Comparison of ENCODE assay signal across 17 cellular contexts in the genomic region with DNA sequence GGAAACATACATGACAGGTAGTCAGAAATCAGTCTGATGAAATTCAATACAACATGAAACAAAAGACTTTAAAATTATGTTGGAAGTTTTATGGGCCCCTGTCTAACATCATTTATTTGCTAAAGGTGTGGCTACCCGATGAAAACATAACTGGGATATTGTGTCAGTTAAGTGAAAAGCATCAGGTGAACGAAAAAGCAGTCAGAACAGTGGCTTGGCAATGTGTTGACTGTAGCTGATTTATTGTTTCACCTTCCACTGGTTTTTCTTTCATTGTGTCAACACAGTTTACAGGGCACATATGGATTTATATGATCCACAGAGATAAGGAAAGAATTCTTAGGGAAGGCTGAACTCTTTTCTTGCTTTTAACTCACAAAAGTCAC.
A peak's percentile ranks its signal among the peaks of the same experiment; 100 is the strongest.
DNase-seq lines count a peak whose midpoint lies in the region; ATAC-seq and TF ChIP-seq lines count a peak whose summit lies in the region.
"Had no signal": no experiment of that assay in that cellular context is flagged by ENCODE, and none has a peak within 500 bp of the region (broad histone marks: within the 10 kb centered on the region; RNA-seq: fewer than 3 reads in every experiment).

No MANE protein-coding gene starts in this region.

- H3K4me1 ChIP-seq in RWPE2 (ENCODE audit: insufficient read depth, poor library complexity, severe bottlenecking) (peaks cover 5% of the 10 kb centered on the region), mucosa of rectum (ENCODE audit: control insufficient read depth in 2 of 2, insufficient read depth in 2 of 2, low read length in 2 of 2) (peaks cover 6 to 7% of the 10 kb centered on the region in 2 donors)
- H3K4me1 ChIP-seq: psoas muscle had no signal

- H3K27me3 Mint-ChIP-seq in Calu3 (ENCODE audit: unreplicated experiment), result no peaks in the 10 kb centered on the region
- H3K27me3 Mint-ChIP-seq: CD4-positive, CD25-positive, alpha-beta regulatory T cell; stimulated activated naive CD8-positive, alpha-beta T cell treated with anti-CD3 and anti-CD28 coated beads, Interleukin-15, amount 100 ng/mL, for 72 hours had no signal

- H3K36me3 ChIP-seq in RWPE2 (ENCODE audit: low read depth) (no peaks in the 10 kb centered on the region), mucosa of rectum (ENCODE audit: control insufficient read depth in 2 of 2, insufficient read depth in 2 of 2, low read length in 2 of 2) (no peaks in the 10 kb centered on the region)

- H3K4me1 Mint-ChIP-seq in Calu3 (ENCODE audit: low read depth, unreplicated experiment), result peaks cover 15% of the 10 kb centered on the region
- H3K4me1 Mint-ChIP-seq: CD4-positive, CD25-positive, alpha-beta regulatory T cell; stimulated activated naive CD8-positive, alpha-beta T cell treated with anti-CD3 and anti-CD28 coated beads, Interleukin-15, amount 100 ng/mL, for 72 hours had no signal

- ATAC-seq in RWPE2 (ENCODE audit: low read depth) (peak; percentile 91), GM21528 (IDR thresholded peaks at IDR 0.05; ENCODE audit: low FRiP score, unreplicated experiment) (no peak)
- ATAC-seq: psoas muscle; stimulated activated naive CD8-positive, alpha-beta T cell treated with anti-CD3 and anti-CD28 coated beads, Interleukin-15, amount 100 ng/mL, for 72 hours had no signal

- H3K9ac ChIP-seq in mucosa of rectum (ENCODE audit: low read depth in 1 of 2, low read length in 2 of 2), result no peak overlapping the region

- peak overlapping the region; percentile 87 for H3K27ac Mint-ChIP-seq in Calu3 (ENCODE audit: unreplicated experiment)
- H3K27ac Mint-ChIP-seq: CD4-positive, CD25-positive, alpha-beta regulatory T cell; stimulated activated naive CD8-positive, alpha-beta T cell treated with anti-CD3 and anti-CD28 coated beads, Interleukin-15, amount 100 ng/mL, for 72 hours had no signal

- intact Hi-C loops in Calu3 (cut with micrococcal nuclease; ENCODE audit: unreplicated experiment), result loop anchor here (1.0 to 5.0 kb wide), 2 partner anchors 233 to 429 kb away; a partner anchor contains a TSS

- CTCF ChIA-PET in Calu3 (lab: Charles Lee), result no interaction called here

- H3K27ac ChIP-seq in RWPE2 (ENCODE audit: poor library complexity, severe bottlenecking), result peak overlapping the region; percentile 28
- peak overlapping the region; percentile 5 to 55 for H3K27ac ChIP-seq in mucosa of rectum (ENCODE audit: low read depth in 2 of 2, low read length in 2 of 2)
- H3K27ac ChIP-seq: psoas muscle had no signal

- no TSS peak for BruUV-seq in Calu3 (replicated peaks; lab: Mats Ljungman, UMichigan)

- no peaks in the 10 kb centered on the region for H3K9me3 ChIP-seq in RWPE2 (ENCODE audit: severe bottlenecking)
- peaks cover 0 to 3% of the 10 kb centered on the region in 2 donors for H3K9me3 ChIP-seq in mucosa of rectum (ENCODE audit: control insufficient read depth in 2 of 2, low read length in 2 of 2)
- H3K9me3 ChIP-seq: psoas muscle had no signal

- no peak overlapping the region for H3K4me3 Mint-ChIP-seq in Calu3 (ENCODE audit: low read depth, unreplicated experiment)
- H3K4me3 Mint-ChIP-seq: CD4-positive, CD25-positive, alpha-beta regulatory T cell; stimulated activated naive CD8-positive, alpha-beta T cell treated with anti-CD3 and anti-CD28 coated beads, Interleukin-15, amount 100 ng/mL, for 72 hours had no signal

- DNase-seq in Calu3 (peak; percentile 21), HuH-7.5 (ENCODE audit: low spot score) (peak; percentile 13), RWPE2 (ENCODE audit: low spot score) (no peak), NCI-H2227 (lab: John Stamatoyannopoulos, UW; ENCODE audit: unreplicated experiment) (no peak)
- DNase-seq in stimulated activated CD4-positive, alpha-beta T cell treated with anti-CD3 and anti-CD28 coated beads, Interleukin-12 subunit alpha, Interleukin-12 subunit beta, amount 100 ng/mL, for 4 hours, result no peak
- DNase-seq: activated CD4-positive, alpha-beta T cell treated with anti-CD3 and anti-CD28 coated beads, Interleukin-2, amount 50 U/mL, for 1 hour; activated naive CD4-positive, alpha-beta T cell treated with anti-CD3 and anti-CD28 coated beads, Interleukin-2, amount 50 U/mL, for 16 hours; CD4-positive, CD25-positive, alpha-beta regulatory T cell; DMS 273 treated with DMSO at 0.1 percent for 48 hours; KG1; kidney glomerular epithelial cell; NCI-H1694 treated with DMSO at 0.1 percent for 48 hours; psoas muscle; stimulated activated naive CD8-positive, alpha-beta T cell treated with anti-CD3 and anti-CD28 coated beads, Interleukin-15, amount 100 ng/mL, for 72 hours; trophoblast cell had no signal

- H3K27me3 ChIP-seq in RWPE2 (ENCODE audit: insufficient read depth, poor library complexity, severe bottlenecking), result no peaks in the 10 kb centered on the region
- no peaks in the 10 kb centered on the region for H3K27me3 ChIP-seq in mucosa of rectum (ENCODE audit: control insufficient read depth in 2 of 2, insufficient read depth in 2 of 2, low read length in 2 of 2)

- H3K4me3 ChIP-seq in RWPE2 (ENCODE audit: severe bottlenecking), result no peak overlapping the region
- no peak overlapping the region for H3K4me3 ChIP-seq in mucosa of rectum (ENCODE audit: low read length in 2 of 2)
- H3K4me3 ChIP-seq: psoas muscle had no signal

- no peaks in the 10 kb centered on the region for H3K36me3 Mint-ChIP-seq in Calu3 (ENCODE audit: insufficient read depth, unreplicated experiment)
- H3K36me3 Mint-ChIP-seq: CD4-positive, CD25-positive, alpha-beta regulatory T cell had no signal

- H3K9me3 Mint-ChIP-seq in Calu3 (ENCODE audit: low read depth, unreplicated experiment), result peaks cover 8% of the 10 kb centered on the region

- TF ChIP-seq CTCF in Calu3 (IDR thresholded peaks at IDR 0.05; ENCODE audit: unreplicated experiment), result no peak
- no peak for TF ChIP-seq CTCF in RWPE2 (IDR thresholded peaks at IDR 0.05; ENCODE audit: poor library complexity, severe bottlenecking)

Comparison
In these comparisons a context has a peak if more than half of its experiments do, and no peak if none do; other contexts are left out.
1. DNase-seq: peak in Calu3 (single experiment) and HuH-7.5 (single experiment); none in RWPE2 (single experiment), stimulated activated CD4-positive, alpha-beta T cell treated with anti-CD3 and anti-CD28 coated beads, Interleukin-12 subunit alpha, Interleukin-12 subunit beta, amount 100 ng/mL, for 4 hours (single experiment) and NCI-H2227 (single experiment).